In genomic region chr15:67050062-67050461, GRCh38 we compare ENCODE assay signal across 11 cellular contexts. TPM values are rescaled to one million over a fixed set of nuclear protein-coding genes. Genes with fewer than 3 reads are reported as not detected.
DNase-seq lines count a peak whose midpoint lies in the region; ATAC-seq, FAIRE-seq and TF ChIP-seq lines count a peak whose summit lies in the region.
"Had no signal": no experiment of that assay in that cellular context is flagged by ENCODE, and none has a peak within 500 bp of the region (broad histone marks: within the 10 kb centered on the region; RNA-seq: fewer than 3 reads in every experiment).

No MANE protein-coding gene starts in this region.

- no peak for FAIRE-seq in RCC 7860 (lab: Jason Lieb, UNC)

- H3K4me1 ChIP-seq in ACC112 (ENCODE audit: control insufficient read depth, insufficient read depth, low read length, unreplicated experiment), result peaks cover 45% of the 10 kb centered on the region
- H3K4me1 ChIP-seq in Panc1 (ENCODE audit: control insufficient read depth, insufficient read depth, low read length), result peaks cover 53% of the 10 kb centered on the region
- H3K4me1 ChIP-seq in esophagus muscularis mucosa, result peaks cover 36 to 42% (median 41%) of the 10 kb centered on the region in 4 donors
- H3K4me1 ChIP-seq in neural progenitor cell, result no peaks in the 10 kb centered on the region
- H3K4me1 ChIP-seq: BE2C had no signal

- H4K20me1 ChIP-seq in neural progenitor cell (ENCODE audit: low read depth), result no peaks in the 10 kb centered on the region

- no peak for TF ChIP-seq EP300 in esophagus muscularis mucosa (IDR thresholded peaks at IDR 0.05)

- intact Hi-C loops in Panc1 (cut with micrococcal nuclease; ENCODE audit: unreplicated experiment) (no loop called here), esophagus muscularis mucosa (cut with DNase I) (no loop called here)

- peak overlapping the region; percentile 98 for H3K27ac ChIP-seq in ACC112 (ENCODE audit: low read depth, low read length)
- H3K27ac ChIP-seq in Panc1 (ENCODE audit: low read length), result peak overlapping the region; percentile 97
- H3K27ac ChIP-seq in esophagus muscularis mucosa (replicated peaks in 1 of 4), result peak overlapping the region; percentile 58 to 82 (median 72)
- no peak overlapping the region for H3K27ac ChIP-seq in neural progenitor cell

- peaks cover 7% of the 10 kb centered on the region for H3K27me3 Mint-ChIP-seq in neural progenitor cell (ENCODE audit: insufficient read depth, low read depth)
- H3K27me3 Mint-ChIP-seq in progenitor cell of endocrine pancreas, result no peaks in the 10 kb centered on the region
- H3K27me3 Mint-ChIP-seq: memory B cell had no signal

- no peak overlapping the region for H3K4me3 ChIP-seq in ACC112 (ENCODE audit: low read depth, low read length)
- H3K4me3 ChIP-seq in Panc1 (ENCODE audit: low read depth in 2 of 2, low read length in 2 of 2), result no peak overlapping the region
- no peak overlapping the region for H3K4me3 ChIP-seq in esophagus muscularis mucosa
- H3K4me3 ChIP-seq in neural progenitor cell, result no peak overlapping the region

- no peaks in the 10 kb centered on the region for H3K36me3 Mint-ChIP-seq in neural progenitor cell
- H3K36me3 Mint-ChIP-seq in progenitor cell of endocrine pancreas (ENCODE audit: insufficient read depth), result no peaks in the 10 kb centered on the region
- H3K36me3 Mint-ChIP-seq: memory B cell had no signal

- BruUV-seq in Panc1 (replicated peaks; lab: Mats Ljungman, UMichigan), result no TSS peak

- CTCF ChIA-PET in Panc1 (lab: Charles Lee), result interaction anchor here (1.0 kb wide), 1 partner anchor 14 kb away, joined by 3 read pairs; no protein-coding TSS in a partner anchor

- no peak overlapping the region for H3K4me2 ChIP-seq in neural progenitor cell

- H3K4me3 Mint-ChIP-seq in neural progenitor cell (no peak overlapping the region), progenitor cell of endocrine pancreas (ENCODE audit: low read depth) (no peak overlapping the region)
- H3K4me3 Mint-ChIP-seq: memory B cell had no signal

- H3K27ac Mint-ChIP-seq in neural progenitor cell (peak overlapping the region; percentile 46), progenitor cell of endocrine pancreas (no peak overlapping the region)
- H3K27ac Mint-ChIP-seq: memory B cell had no signal

- H3K79me2 ChIP-seq in ACC112 (ENCODE audit: control insufficient read depth, insufficient read depth, low read length, unreplicated experiment), result no peaks in the 10 kb centered on the region
- H3K79me2 ChIP-seq in neural progenitor cell (ENCODE audit: low read depth), result no peaks in the 10 kb centered on the region

- DNase-seq in Panc1 (ENCODE audit: low read depth, low spot score), result no peak
- no peak for DNase-seq in esophagus muscularis mucosa (ENCODE audit: extremely low spot score)
- DNase-seq in neural progenitor cell (ENCODE audit: low spot score), result no peak
- no peak for DNase-seq in DMS114 treated with DMSO at 0.1 percent for 48 hours (lab: John Stamatoyannopoulos, UW; ENCODE audit: unreplicated experiment)
- no peak for DNase-seq in RCC 7860 (ENCODE audit: low spot score)
- no peak for DNase-seq in progenitor cell of endocrine pancreas (ENCODE audit: low spot score, unreplicated experiment)
- no peak for DNase-seq in HUDEP-2 (lab: John Stamatoyannopoulos, UW; ENCODE audit: unreplicated experiment in 76 of 76)
- DNase-seq: BE2C, SHP77 had no signal

- H3K9me3 Mint-ChIP-seq in neural progenitor cell (no peaks in the 10 kb centered on the region), progenitor cell of endocrine pancreas (ENCODE audit: low read depth) (no peaks in the 10 kb centered on the region)
- H3K9me3 Mint-ChIP-seq: memory B cell had no signal

- WGBS in esophagus muscularis mucosa, result 84% methylated on average over 3 of the region's 3 CpGs

- no peak overlapping the region for H2AFZ ChIP-seq in ACC112 (ENCODE audit: low read length, unreplicated experiment)
- no peak overlapping the region for H2AFZ ChIP-seq in neural progenitor cell (replicated peaks)

- no peak for ATAC-seq in Panc1

- POLR2A ChIA-PET in Panc1 (lab: Charles Lee), result interaction anchor here (0.6 to 1.2 kb wide), 2 partner anchors 12 to 283 kb away, joined by 3 read pairs; no protein-coding TSS in a partner anchor

- no peak for TF ChIP-seq POLR2A in esophagus muscularis mucosa (IDR thresholded peaks at IDR 0.05; ENCODE audit: low read depth)

- H3K9me3 ChIP-seq in Panc1 (ENCODE audit: control insufficient read depth, insufficient read depth, low read depth, low read length), result no peaks in the 10 kb centered on the region
- H3K9me3 ChIP-seq in esophagus muscularis mucosa, result no peaks in the 10 kb centered on the region
- H3K9me3 ChIP-seq in neural progenitor cell (ENCODE audit: low read depth), result no peaks in the 10 kb centered on the region
- H3K9me3 ChIP-seq: BE2C had no signal

- TF ChIP-seq CTCF in Panc1 (IDR thresholded peaks at IDR 0.05) (no peak), esophagus muscularis mucosa (IDR thresholded peaks at IDR 0.05) (no peak), neural progenitor cell (IDR thresholded peaks at IDR 0.05) (no peak), progenitor cell of endocrine pancreas (IDR thresholded peaks at IDR 0.05; ENCODE audit: unreplicated experiment) (no peak)

- no peaks in the 10 kb centered on the region for H3K36me3 ChIP-seq in ACC112 (ENCODE audit: insufficient read depth, low read length)
- H3K36me3 ChIP-seq in Panc1 (ENCODE audit: control insufficient read depth, insufficient read depth, low read length), result no peaks in the 10 kb centered on the region
- no peaks in the 10 kb centered on the region for H3K36me3 ChIP-seq in esophagus muscularis mucosa
- H3K36me3 ChIP-seq in neural progenitor cell, result no peaks in the 10 kb centered on the region
- H3K36me3 ChIP-seq: BE2C had no signal

- peaks cover 30% of the 10 kb centered on the region for H3K4me1 Mint-ChIP-seq in neural progenitor cell
- peaks cover 32% of the 10 kb centered on the region for H3K4me1 Mint-ChIP-seq in progenitor cell of endocrine pancreas (ENCODE audit: low read depth)

- H3K27me3 ChIP-seq in ACC112 (ENCODE audit: insufficient read depth, low read length) (no peaks in the 10 kb centered on the region), Panc1 (ENCODE audit: control insufficient read depth, insufficient read depth, low read length) (no peaks in the 10 kb centered on the region), esophagus muscularis mucosa (no peaks in the 10 kb centered on the region), neural progenitor cell (no peaks in the 10 kb centered on the region)
- H3K27me3 ChIP-seq: BE2C had no signal

- no peaks in the 10 kb centered on the region for H3F3A ChIP-seq in neural progenitor cell (ENCODE audit: low read depth)

- in situ Hi-C loops in Panc1 (cut with HindIII; ENCODE audit: low pct_unique_long_range_greater_than_20kb, low sequenced_read_pairs), result no loop called here

- H3K9ac ChIP-seq in neural progenitor cell, result no peak overlapping the region

RNA-seq across cellular contexts. Expression of gene SMAD3, which starts 15.3 kb away (rescaled TPM):
- total RNA-seq in Panc1 (2021; ENCODE audit: unreplicated experiment) (394 TPM), esophagus muscularis mucosa (10 to 100 TPM; 21.2 to 32.3 (median 24.2) TPM), neural progenitor cell (ENCODE audit: low replicate concordance) (12.5 and 14.3 TPM in 2 replicates), progenitor cell of endocrine pancreas (49.9 and 51.3 TPM in 2 replicates)
- 255 TPM for polyA plus RNA-seq in Panc1 (2012; ENCODE audit: insufficient read length)
